In the genomic region with DNA sequence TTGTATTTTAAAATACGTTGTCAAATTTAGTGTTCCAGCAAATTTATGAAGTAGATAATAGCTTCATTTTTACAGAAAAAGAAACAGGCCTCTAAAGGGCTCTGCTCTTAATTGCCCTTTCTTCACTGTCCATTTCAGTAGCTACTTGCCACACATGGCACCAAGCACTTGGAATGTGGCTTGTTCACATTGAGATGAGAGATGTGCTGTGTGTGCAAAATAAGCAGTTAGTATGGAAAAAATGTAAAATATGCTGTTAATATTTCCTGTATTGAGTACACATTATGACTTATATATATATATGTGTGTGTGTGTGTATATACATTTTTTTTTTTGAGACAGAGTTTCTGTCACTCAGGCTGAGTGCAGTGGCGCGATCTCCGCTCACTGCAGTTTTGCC, we compare ENCODE assay signal across 23 cellular contexts. TPM values are rescaled to one million over a fixed set of nuclear protein-coding genes. Genes with fewer than 3 reads are reported as not detected.
DNase-seq lines count a peak whose midpoint lies in the region; ATAC-seq, FAIRE-seq and TF ChIP-seq lines count a peak whose summit lies in the region.
"Had no signal": no experiment of that assay in that cellular context is flagged by ENCODE, and none has a peak within 500 bp of the region (broad histone marks: within the 10 kb centered on the region; RNA-seq: fewer than 3 reads in every experiment).

No MANE protein-coding gene starts in this region.

- no peak overlapping the region for H4K8ac ChIP-seq in IMR-90 (ENCODE audit: low read depth in 2 of 2, low read length in 2 of 2)

- H3K56ac ChIP-seq in IMR-90 (ENCODE audit: extremely low read depth, insufficient read depth, low read length): no peak overlapping the region

- H3K36me3 Mint-ChIP-seq in chondrocyte (ENCODE audit: low read depth): peaks cover 3% of the 10 kb centered on the region
- H3K36me3 Mint-ChIP-seq in type B pancreatic cell: peaks cover 33% of the 10 kb centered on the region
- peaks cover 29 to 37% of the 10 kb centered on the region in 2 donors for H3K36me3 Mint-ChIP-seq in CD14-positive monocyte

- no peak overlapping the region for H4K5ac ChIP-seq in IMR-90 (ENCODE audit: low read depth, low read length)

- no peak overlapping the region for H2AK5ac ChIP-seq in IMR-90 (ENCODE audit: low read depth, low read length)

- H4K20me1 ChIP-seq in HepG2 (ENCODE audit: insufficient read depth, low read length) (peaks cover 77% of the 10 kb centered on the region), IMR-90 (ENCODE audit: insufficient read depth, low read length) (peaks cover 80% of the 10 kb centered on the region)

- H2BK20ac ChIP-seq in IMR-90 (ENCODE audit: low read depth, low read length): no peak overlapping the region

- no peak overlapping the region for H2AK9ac ChIP-seq in IMR-90 (replicated peaks; ENCODE audit: low read depth, low read length, poor library complexity)

- H3K9ac ChIP-seq in HepG2 (ENCODE audit: insufficient read depth, low read depth, low read length): no peak overlapping the region
- no peak overlapping the region for H3K9ac ChIP-seq in IMR-90 (ENCODE audit: low read depth, low read length)

- no peak overlapping the region for H3K4ac ChIP-seq in IMR-90 (ENCODE audit: low read depth, low read length)

- no peak for FAIRE-seq in HepG2 (lab: Jason Lieb, UNC)
- FAIRE-seq: GM12892, GM18507 had no signal

- H3K4me3 ChIP-seq in HepG2 (replicated peaks in 1 of 3; ENCODE audit: insufficient read depth in 1 of 3, low read depth in 2 of 3, low read length in 3 of 3): no peak overlapping the region
- no peak overlapping the region for H3K4me3 ChIP-seq in right lobe of liver
- H3K4me3 ChIP-seq in IMR-90 (ENCODE audit: insufficient read depth, low read depth, low read length): no peak overlapping the region

- H3K18ac ChIP-seq in IMR-90 (ENCODE audit: low read depth, low read length): no peak overlapping the region

- no peak for TF ChIP-seq RAD21 in HepG2 (CRISPR knock-in tag; IDR thresholded peaks at IDR 0.05)
- no peak for TF ChIP-seq RAD21 in IMR-90 (IDR thresholded peaks at IDR 0.05; ENCODE audit: low read length)

- no peaks in the 10 kb centered on the region for H3K27me3 ChIP-seq in HepG2 (ENCODE audit: control insufficient read depth in 1 of 2, insufficient read depth in 2 of 2, low read length in 2 of 2)
- H3K27me3 ChIP-seq in right lobe of liver: no peaks in the 10 kb centered on the region
- H3K27me3 ChIP-seq in IMR-90 (ENCODE audit: control insufficient read depth, insufficient read depth, low read length): no peaks in the 10 kb centered on the region

- no peak for TF ChIP-seq CTCF in HepG2 (CRISPR knock-in tag; IDR thresholded peaks at IDR 0.05)
- TF ChIP-seq CTCF in right lobe of liver (IDR thresholded peaks at IDR 0.05): no peak
- no peak for TF ChIP-seq CTCF in IMR-90 (conservative IDR thresholded peaks at IDR 0.05; ENCODE audit: low read depth, low read length)
- no peak for TF ChIP-seq CTCF in chondrocyte (IDR thresholded peaks at IDR 0.05)
- no peak for TF ChIP-seq CTCF in type B pancreatic cell (conservative IDR thresholded peaks at IDR 0.05)
- no peak for TF ChIP-seq CTCF in CD14-positive monocyte (IDR thresholded peaks at IDR 0.05)

- peaks cover 65% of the 10 kb centered on the region for H3K4me1 Mint-ChIP-seq in chondrocyte (ENCODE audit: low read depth)
- peaks cover 24% of the 10 kb centered on the region for H3K4me1 Mint-ChIP-seq in type B pancreatic cell (ENCODE audit: unreplicated experiment)
- peaks cover 34% of the 10 kb centered on the region for H3K4me1 Mint-ChIP-seq in CD14-positive monocyte

- TF ChIP-seq EP300 in HepG2 (IDR thresholded peaks at IDR 0.05; ENCODE audit: low read depth in 2 of 2, low read length in 2 of 2) (no peak), HepG2 (CRISPR knock-in tag; IDR thresholded peaks at IDR 0.05; ENCODE audit: borderline replicate concordance) (no peak)

- peaks cover 97% of the 10 kb centered on the region for H3K79me2 ChIP-seq in HepG2 (ENCODE audit: insufficient read depth, low read length)

- ATAC-seq in HepG2 (no peak), right lobe of liver (no peak), IMR-90 (ENCODE audit: low read depth) (no peak), GM19397 (IDR thresholded peaks at IDR 0.05; ENCODE audit: unreplicated experiment) (no peak)
- ATAC-seq: CD8-positive, alpha-beta T cell; HCT116 had no signal

- dilution Hi-C loops in IMR-90 (cut with HindIII; ENCODE audit: low sequenced_read_pairs, unreplicated experiment): no loop called here

- H3K14ac ChIP-seq in IMR-90 (replicated peaks; ENCODE audit: low read depth, low read length): no peak overlapping the region

- 73% methylated on average over 4 of the region's 4 CpGs for WGBS in HepG2 (ENCODE audit: low lambda C conversion rate)
- 61% methylated on average over 3 of the region's 4 CpGs for WGBS in right lobe of liver (ENCODE audit: insufficient coverage, low coverage, low lambda C conversion rate, missing lambda C conversion rate)
- 90% methylated on average over 2 of the region's 4 CpGs; no CpG with 5 or more reads in 1 of the 2 experiments for WGBS in IMR-90 (ENCODE audit: extremely low coverage in 2 of 2, insufficient read length in 1 of 2), 2 experiments

- no peak overlapping the region for H2AFZ ChIP-seq in HepG2 (ENCODE audit: low read length)
- H2AFZ ChIP-seq in IMR-90 (replicated peaks; ENCODE audit: low read length, poor library complexity): no peak overlapping the region

- peaks cover 26% of the 10 kb centered on the region for H3K9me1 ChIP-seq in IMR-90 (ENCODE audit: insufficient read depth, low read length)

- peaks cover 15 to 63% of the 10 kb centered on the region in 2 experiments for H3K79me1 ChIP-seq in IMR-90 (ENCODE audit: low read depth in 1 of 2, low read length in 2 of 2)

- no peak overlapping the region for H2BK5ac ChIP-seq in IMR-90 (ENCODE audit: low read depth, low read length, poor library complexity, severe bottlenecking)

- TF ChIP-seq POLR2A in HepG2 (IDR thresholded peaks at IDR 0.05; ENCODE audit: insufficient read depth in 1 of 2, low read depth in 2 of 2, low read length in 2 of 2) (no peak), right lobe of liver (IDR thresholded peaks at IDR 0.05) (no peak), IMR-90 (IDR thresholded peaks at IDR 0.05; ENCODE audit: low read depth, low read length) (no peak)

- H3K27ac Mint-ChIP-seq in chondrocyte (ENCODE audit: unreplicated experiment) (peak overlapping the region; percentile 45), type B pancreatic cell (peak overlapping the region; percentile 19), CD14-positive monocyte (peak overlapping the region in 1 of 7 donors; percentile 32)
- H3K27ac Mint-ChIP-seq: CD8-positive, alpha-beta T cell; HFFc6; IgD-negative memory B cell had no signal

- no peaks in the 10 kb centered on the region for H3K27me3 Mint-ChIP-seq in chondrocyte (ENCODE audit: low read depth)
- H3K27me3 Mint-ChIP-seq in type B pancreatic cell: no peaks in the 10 kb centered on the region
- no peaks in the 10 kb centered on the region for H3K27me3 Mint-ChIP-seq in CD14-positive monocyte (ENCODE audit: low read depth in 3 of 3)
- H3K27me3 Mint-ChIP-seq: IgD-negative memory B cell had no signal

- no peak overlapping the region for H2BK15ac ChIP-seq in IMR-90 (ENCODE audit: low read depth, low read length)

- peaks cover 7% of the 10 kb centered on the region for H3K9me3 Mint-ChIP-seq in chondrocyte (ENCODE audit: low read depth)
- peaks cover 12% of the 10 kb centered on the region for H3K9me3 Mint-ChIP-seq in type B pancreatic cell
- H3K9me3 Mint-ChIP-seq in CD14-positive monocyte: no peaks in the 10 kb centered on the region
- H3K9me3 Mint-ChIP-seq: HFFc6, IgD-negative memory B cell had no signal

- no peaks in the 10 kb centered on the region for H3K9me3 ChIP-seq in HepG2 (ENCODE audit: low read length)
- H3K9me3 ChIP-seq in right lobe of liver: no peaks in the 10 kb centered on the region
- H3K9me3 ChIP-seq in IMR-90 (ENCODE audit: control insufficient read depth, insufficient read depth, low read length): no peaks in the 10 kb centered on the region

- no peak overlapping the region for H4K91ac ChIP-seq in IMR-90 (ENCODE audit: insufficient read depth, low read depth, low read length)

- CTCF ChIA-PET in HepG2 (lab: Yijun Ruan, JAX; ENCODE audit: low intra/inter-chr PET ratio, low total read pairs) (no interaction called here), IMR-90 (lab: Yijun Ruan, JAX) (no interaction called here)

- H3K23ac ChIP-seq in IMR-90 (ENCODE audit: low read depth, low read length): no peak overlapping the region

- no peak overlapping the region for H3K4me3 Mint-ChIP-seq in chondrocyte (ENCODE audit: unreplicated experiment)
- no peak overlapping the region for H3K4me3 Mint-ChIP-seq in type B pancreatic cell
- no peak overlapping the region for H3K4me3 Mint-ChIP-seq in CD14-positive monocyte
- H3K4me3 Mint-ChIP-seq: CD8-positive, alpha-beta T cell; HFFc6; IgD-negative memory B cell had no signal

- no peak overlapping the region for H3K27ac ChIP-seq in HepG2 (ENCODE audit: extremely low read length, insufficient read depth, low read length)
- H3K27ac ChIP-seq in right lobe of liver: no peak overlapping the region
- H3K27ac ChIP-seq in IMR-90 (ENCODE audit: insufficient read depth, low read length): no peak overlapping the region
- H3K27ac ChIP-seq: C4-2B, HL-60 had no signal

- peaks cover 49% of the 10 kb centered on the region for H3K4me1 ChIP-seq in HepG2 (ENCODE audit: insufficient read depth, low read length)
- H3K4me1 ChIP-seq in right lobe of liver: peaks cover 0 to 34% (median 12%) of the 10 kb centered on the region in 4 donors
- peaks cover 10% of the 10 kb centered on the region for H3K4me1 ChIP-seq in IMR-90 (ENCODE audit: control insufficient read depth, insufficient read depth, low read length)

- intact Hi-C loops in HepG2 (cut with micrococcal nuclease; ENCODE audit: unreplicated experiment) (no loop called here), right lobe of liver (cut with DNase I) (no loop called here), IMR-90 (cut with micrococcal nuclease) (no loop called here), CD14-positive monocyte (cut with micrococcal nuclease) (no loop called here)

- in situ Hi-C loops in HepG2 (cut with HindIII; ENCODE audit: extremely low pct_ligation_motif_present, low pct_unique_long_range_greater_than_20kb): no loop called here
- in situ Hi-C loops in IMR-90 (cut with MboI; ENCODE audit: low sequenced_read_pairs): no loop called here

- H3K4me2 ChIP-seq in HepG2 (ENCODE audit: low read depth, low read length) (no peak overlapping the region), IMR-90 (ENCODE audit: low read depth, low read length) (no peak overlapping the region)

- no peak overlapping the region for H2BK120ac ChIP-seq in IMR-90 (ENCODE audit: low read depth, low read length)

- DNase-seq in HepG2 (ENCODE audit: low spot score) (no peak), right lobe of liver (no peak), IMR-90 (no peak), chondrocyte (ENCODE audit: low spot score) (no peak), type B pancreatic cell (ENCODE audit: extremely low spot score, unreplicated experiment) (no peak), CD14-positive monocyte (ENCODE audit: low spot score) (no peak), T1000 (lab: John Stamatoyannopoulos, UW) (no peak)
- DNase-seq: AML-193; Calu3; CD8-positive, alpha-beta T cell; DND-41; GDM1; GOT3; H7; HFFc6; KG1 had no signal

- BruUV-seq in HepG2 (replicated peaks; lab: Mats Ljungman, UMichigan): no TSS peak
- no TSS peak for BruUV-seq in IMR-90 (replicated peaks; lab: Mats Ljungman, UMichigan)

- H3K36me3 ChIP-seq in HepG2 (replicated peaks in 1 of 2; ENCODE audit: control insufficient read depth in 1 of 2, insufficient read depth in 2 of 2, low read length in 2 of 2) (peaks cover 12 to 21% of the 10 kb centered on the region in 2 experiments), right lobe of liver (no peaks in the 10 kb centered on the region), IMR-90 (ENCODE audit: control insufficient read depth, insufficient read depth, low read length) (peaks cover 3% of the 10 kb centered on the region; the same call in 1 of the 2 replicates)

- POLR2A ChIA-PET in HepG2 (lab: Yijun Ruan, JAX): interaction anchor here (1.0 kb wide), 1 partner anchor 14 kb away, joined by 3 read pairs; no protein-coding TSS in a partner anchor
- POLR2A ChIA-PET in IMR-90 (lab: Charles Lee; ENCODE audit: unreplicated experiment): no interaction called here

RNA-seq across cellular contexts. Expression of gene RBM33, which starts 19.5 kb away (rescaled TPM):
- total RNA-seq in HepG2 (2016; rRNA removed; fragmentation: Illumina TruSeq; extraction: Trizol) (22.3 and 28.9 TPM in 2 replicates), right lobe of liver (10 to 100 TPM; 24.9 to 55.1 (median 32.0) TPM), IMR-90 (2012; rRNA removed) (7.3 and 10.6 TPM in 2 replicates), chondrocyte (43.8 to 45.7 TPM (median 44.2 TPM) in 3 replicates), type B pancreatic cell (ENCODE audit: low replicate concordance) (60.2 and 67.2 TPM in 2 replicates)
- 316 and 350 TPM in 2 replicates for total RNA-seq in HepG2 (2016; cell fraction: cytosol; rRNA removed; fragmentation: Illumina TruSeq; extraction: Trizol; ENCODE audit: low read depth)
- total RNA-seq in HepG2 (2016; cell fraction: insoluble cytoplasmic fraction; rRNA removed; fragmentation: Illumina TruSeq; extraction: Trizol): 18.9 and 26.2 TPM in 2 replicates
- 57.6 and 59.9 TPM in 2 replicates for total RNA-seq in HepG2 (2016; cell fraction: membrane; rRNA removed; fragmentation: Illumina TruSeq; extraction: Trizol)
- total RNA-seq in HepG2 (2016; cell fraction: nucleus; rRNA removed; fragmentation: Illumina TruSeq; extraction: Trizol): 50.1 and 55.5 TPM in 2 replicates
- polyA plus RNA-seq in HepG2 (2011; rRNA removed) (12.4 TPM in 2 replicates), IMR-90 (2012; rRNA removed) (10.5 and 10.8 TPM in 2 replicates), CD14-positive monocyte (10 to 100 TPM; 15.0 to 22.2 TPM)
- polyA plus RNA-seq in HepG2 (2011; cell fraction: cytosol; rRNA removed): 5.1 and 5.5 TPM in 2 replicates
- polyA plus RNA-seq in HepG2 (2011; cell fraction: nucleus; rRNA removed): 79.7 and 90.7 TPM in 2 replicates
- polyA plus RNA-seq in HepG2 (2012): 26.4 and 28.0 TPM in 2 replicates
- polyA plus RNA-seq in HepG2 (2016; cell fraction: cytosol; fragmentation: Illumina TruSeq; extraction: Trizol; ENCODE audit: low read depth): 3.1 and 3.3 TPM in 2 replicates
- 10.1 and 11.9 TPM in 2 replicates for polyA plus RNA-seq in HepG2 (2016; cell fraction: insoluble cytoplasmic fraction; fragmentation: Illumina TruSeq; extraction: Trizol; ENCODE audit: low read depth)
- 4.5 and 4.7 TPM in 2 replicates for polyA plus RNA-seq in HepG2 (2016; cell fraction: membrane; fragmentation: Illumina TruSeq; extraction: Trizol; ENCODE audit: low read depth)
- polyA plus RNA-seq in HepG2 (2016; cell fraction: nucleus; fragmentation: Illumina TruSeq; extraction: Trizol; ENCODE audit: insufficient read depth, low read depth): 38.9 and 41.2 TPM in 2 replicates
- polyA minus RNA-seq in HepG2 (2011; rRNA and poly(A)+ RNA removed; ENCODE audit: low replicate concordance): 18.7 and 23.4 TPM in 2 replicates
- polyA minus RNA-seq in HepG2 (2011; cell fraction: cytosol; rRNA and poly(A)+ RNA removed): 21.6 and 23.1 TPM in 2 replicates
- polyA minus RNA-seq in HepG2 (2011; cell fraction: nucleus; rRNA and poly(A)+ RNA removed): 99.0 and 111 TPM in 2 replicates
- polyA plus RNA-seq in IMR-90 (2012; cell fraction: cytosol; rRNA removed): 5.8 and 14.5 TPM in 2 replicates
- 43.6 and 56.2 TPM in 2 replicates for polyA plus RNA-seq in IMR-90 (2012; cell fraction: nucleus; rRNA removed; ENCODE audit: low replicate concordance)
